ENCODE assay signal across 9 cellular contexts in genomic region chr11:119709638-119710346, GRCh38.
DNase-seq lines count a peak whose midpoint lies in the region; ATAC-seq and TF ChIP-seq lines count a peak whose summit lies in the region.
"Had no signal": no experiment of that assay in that cellular context is flagged by ENCODE, and none has a peak within 500 bp of the region (broad histone marks: within the 10 kb centered on the region; RNA-seq: fewer than 3 reads in every experiment).

No MANE protein-coding gene starts in this region.

- CTCF ChIA-PET in AG04449 (lab: Yijun Ruan, JAX) = interaction anchor here (1.4 to 2.0 kb wide), 2 partner anchors 11 to 20 kb away, joined by 6 to 10 read pairs; partner anchors contain the start of gene NECTIN1

- no peak for ATAC-seq in GM18505 (IDR thresholded peaks at IDR 0.05; ENCODE audit: unreplicated experiment)
- no peak for ATAC-seq in HG02973 (IDR thresholded peaks at IDR 0.05; ENCODE audit: unreplicated experiment)

- H3K4me3 ChIP-seq in AG04449 (ENCODE audit: low read depth, low read length) = peak overlapping the region; percentile 25
- 0 out of 2 replicates have a peak overlapping the region, but pooled peaks have one; percentile 12 for H3K4me3 ChIP-seq in HFF-Myc (replicated peaks; ENCODE audit: low read depth, low read length)
- H3K4me3 ChIP-seq: adrenal gland had no signal

- TF ChIP-seq CTCF in AG04449 (IDR thresholded peaks at IDR 0.05; ENCODE audit: insufficient read depth, low read length, missing control alignments) = no peak
- TF ChIP-seq CTCF in HFF-Myc (IDR thresholded peaks at IDR 0.05; ENCODE audit: low read depth, low read length, missing control alignments) = no peak

- TF ChIP-seq POLR2A in GM18505 (IDR thresholded peaks at IDR 0.05; ENCODE audit: borderline replicate concordance, extremely low read depth, insufficient read depth, insufficient read length) = no peak

- DNase-seq in AG04449 (ENCODE audit: low read depth, low spot score) (no peak), HFF-Myc (ENCODE audit: extremely low read depth, low read depth) (peak; percentile 97), SW480 (ENCODE audit: low spot score) (peak; percentile 61), iPS DF 19.7 (ENCODE audit: low read depth, low spot score) (peak; percentile 67), NCI-H345 treated with DMSO at 0.1 percent for 48 hours (lab: John Stamatoyannopoulos, UW; ENCODE audit: unreplicated experiment) (no peak), RPMI8226 (no peak)

- POLR2A ChIA-PET in AG04449 (lab: Yijun Ruan, JAX) = no interaction called here

Comparison
In these comparisons a context has a peak if more than half of its experiments do, and no peak if none do; other contexts are left out.
1. DNase-seq: peak in HFF-Myc (single experiment), SW480 (single experiment) and iPS DF 19.7 (single experiment); none in AG04449 (single experiment), NCI-H345 treated with DMSO at 0.1 percent for 48 hours (single experiment) and RPMI8226 (single experiment).